In the genomic region with DNA sequence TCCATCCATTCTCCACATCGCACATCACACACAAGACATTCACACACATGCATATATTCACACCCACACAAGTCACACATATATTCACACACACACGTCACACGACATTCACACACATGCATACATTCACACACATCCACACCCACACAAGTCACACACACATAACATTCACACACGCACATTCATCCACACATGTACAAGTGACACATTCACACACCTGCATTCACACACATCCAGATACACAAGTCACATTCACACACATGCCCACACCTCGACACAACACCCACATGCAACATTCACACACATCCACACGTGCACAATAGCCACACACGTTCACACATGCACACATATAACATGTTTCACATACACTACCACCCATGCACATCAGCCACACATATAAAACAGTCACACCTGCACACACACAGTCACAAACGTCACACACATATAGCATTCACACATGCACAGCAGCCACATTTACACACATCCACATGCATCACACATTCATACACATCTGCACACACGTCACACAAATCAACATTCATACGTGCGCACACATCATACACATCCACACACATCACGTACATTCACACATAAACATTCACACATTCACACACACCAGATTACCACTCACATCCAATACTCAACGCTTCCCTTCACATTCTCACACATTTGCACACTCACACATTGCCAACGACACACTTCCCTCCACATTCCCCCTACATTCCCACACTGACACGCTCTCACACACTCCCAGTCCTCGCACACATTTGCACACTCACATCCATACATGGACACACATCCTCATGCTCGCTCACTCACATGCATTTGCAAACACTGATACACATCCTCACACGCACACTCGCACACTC, we compare ENCODE assay signal across 1 cellular context.
TF ChIP-seq lines count a peak whose summit lies in the region.

No MANE protein-coding gene starts in this region.

TF ChIP-seq in GM12878, 131 proteins besides CTCF, POLR2A, EP300 and RAD21 (continued from another document):
- TF ChIP-seq NFIC (IDR thresholded peaks at IDR 0.05; ENCODE audit: low read depth, low read length) (peak; percentile 50), HDGF (IDR thresholded peaks at IDR 0.05) (0 out of 2 replicates have a peak, but pooled peaks have one; percentile 14), TCF3 (IDR thresholded peaks at IDR 0.05; ENCODE audit: borderline replicate concordance, insufficient read depth, low read depth, low read length) (peak; percentile 16; the same call in 1 of the 2 replicates), HDAC6 (IDR thresholded peaks at IDR 0.05; ENCODE audit: unreplicated experiment) (no peak), RELA (IDR thresholded peaks at IDR 0.05; ENCODE audit: borderline replicate concordance, partially characterized antibody) (no peak)
- TF ChIP-seq, protein P1, sequence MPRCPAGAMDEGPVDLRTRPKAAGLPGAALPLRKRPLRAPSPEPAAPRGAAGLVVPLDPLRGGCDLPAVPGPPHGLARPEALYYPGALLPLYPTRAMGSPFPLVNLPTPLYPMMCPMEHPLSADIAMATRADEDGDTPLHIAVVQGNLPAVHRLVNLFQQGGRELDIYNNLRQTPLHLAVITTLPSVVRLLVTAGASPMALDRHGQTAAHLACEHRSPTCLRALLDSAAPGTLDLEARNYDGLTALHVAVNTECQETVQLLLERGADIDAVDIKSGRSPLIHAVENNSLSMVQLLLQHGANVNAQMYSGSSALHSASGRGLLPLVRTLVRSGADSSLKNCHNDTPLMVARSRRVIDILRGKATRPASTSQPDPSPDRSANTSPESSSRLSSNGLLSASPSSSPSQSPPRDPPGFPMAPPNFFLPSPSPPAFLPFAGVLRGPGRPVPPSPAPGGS (IDR thresholded peaks at IDR 0.05; ENCODE audit: borderline replicate concordance, insufficient read depth, low read depth, low read length, poor library complexity, severe bottlenecking), result peak; percentile 97
- TF ChIP-seq, protein P2, sequence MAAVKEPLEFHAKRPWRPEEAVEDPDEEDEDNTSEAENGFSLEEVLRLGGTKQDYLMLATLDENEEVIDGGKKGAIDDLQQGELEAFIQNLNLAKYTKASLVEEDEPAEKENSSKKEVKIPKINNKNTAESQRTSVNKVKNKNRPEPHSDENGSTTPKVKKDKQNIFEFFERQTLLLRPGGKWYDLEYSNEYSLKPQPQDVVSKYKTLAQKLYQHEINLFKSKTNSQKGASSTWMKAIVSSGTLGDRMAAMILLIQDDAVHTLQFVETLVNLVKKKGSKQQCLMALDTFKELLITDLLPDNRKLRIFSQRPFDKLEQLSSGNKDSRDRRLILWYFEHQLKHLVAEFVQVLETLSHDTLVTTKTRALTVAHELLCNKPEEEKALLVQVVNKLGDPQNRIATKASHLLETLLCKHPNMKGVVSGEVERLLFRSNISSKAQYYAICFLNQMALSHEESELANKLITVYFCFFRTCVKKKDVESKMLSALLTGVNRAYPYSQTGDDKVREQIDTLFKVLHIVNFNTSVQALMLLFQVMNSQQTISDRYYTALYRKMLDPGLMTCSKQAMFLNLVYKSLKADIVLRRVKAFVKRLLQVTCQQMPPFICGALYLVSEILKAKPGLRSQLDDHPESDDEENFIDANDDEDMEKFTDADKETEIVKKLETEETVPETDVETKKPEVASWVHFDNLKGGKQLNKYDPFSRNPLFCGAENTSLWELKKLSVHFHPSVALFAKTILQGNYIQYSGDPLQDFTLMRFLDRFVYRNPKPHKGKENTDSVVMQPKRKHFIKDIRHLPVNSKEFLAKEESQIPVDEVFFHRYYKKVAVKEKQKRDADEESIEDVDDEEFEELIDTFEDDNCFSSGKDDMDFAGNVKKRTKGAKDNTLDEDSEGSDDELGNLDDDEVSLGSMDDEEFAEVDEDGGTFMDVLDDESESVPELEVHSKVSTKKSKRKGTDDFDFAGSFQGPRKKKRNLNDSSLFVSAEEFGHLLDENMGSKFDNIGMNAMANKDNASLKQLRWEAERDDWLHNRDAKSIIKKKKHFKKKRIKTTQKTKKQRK (IDR thresholded peaks at IDR 0.05; ENCODE audit: low read depth, low read length), result no peak
- TF ChIP-seq, protein P3, sequence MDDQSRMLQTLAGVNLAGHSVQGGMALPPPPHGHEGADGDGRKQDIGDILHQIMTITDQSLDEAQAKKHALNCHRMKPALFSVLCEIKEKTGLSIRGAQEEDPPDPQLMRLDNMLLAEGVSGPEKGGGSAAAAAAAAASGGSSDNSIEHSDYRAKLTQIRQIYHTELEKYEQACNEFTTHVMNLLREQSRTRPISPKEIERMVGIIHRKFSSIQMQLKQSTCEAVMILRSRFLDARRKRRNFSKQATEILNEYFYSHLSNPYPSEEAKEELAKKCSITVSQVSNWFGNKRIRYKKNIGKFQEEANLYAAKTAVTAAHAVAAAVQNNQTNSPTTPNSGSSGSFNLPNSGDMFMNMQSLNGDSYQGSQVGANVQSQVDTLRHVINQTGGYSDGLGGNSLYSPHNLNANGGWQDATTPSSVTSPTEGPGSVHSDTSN (IDR thresholded peaks at IDR 0.05; ENCODE audit: insufficient replicate concordance, low read depth, low read length), result peak; percentile 41
